22 cellular contexts compared by ENCODE assay signal in the genomic region with DNA sequence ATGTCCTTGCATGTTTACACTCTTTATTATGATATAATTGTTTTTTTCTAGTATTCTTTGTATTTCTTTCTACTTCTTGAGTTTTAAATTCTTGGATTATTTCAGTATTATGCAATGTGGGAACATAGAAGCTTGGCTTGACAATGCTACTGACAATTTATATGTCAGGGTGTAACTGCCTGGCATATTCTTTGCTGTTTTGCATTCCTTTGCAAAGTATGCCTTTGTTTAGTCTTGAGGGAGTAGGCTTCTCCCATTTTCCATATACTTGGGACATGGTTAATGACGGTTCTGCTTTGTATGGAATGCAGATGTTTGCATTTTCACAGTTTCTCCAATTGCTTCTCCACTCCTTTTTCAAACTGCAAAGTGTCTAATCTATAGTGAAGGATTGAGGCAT.
A peak's percentile ranks its signal among the peaks of the same experiment; 100 is the strongest.
DNase-seq lines count a peak whose midpoint lies in the region; ATAC-seq and TF ChIP-seq lines count a peak whose summit lies in the region.
"Had no signal": no experiment of that assay in that cellular context is flagged by ENCODE, and none has a peak within 500 bp of the region (broad histone marks: within the 10 kb centered on the region; RNA-seq: fewer than 3 reads in every experiment).

No MANE protein-coding gene starts in this region.

- H3K9ac ChIP-seq in HUES64 (ENCODE audit: low read depth, low read length) (no peak overlapping the region), adipocyte (ENCODE audit: low read length) (no peak overlapping the region)
- H3K9ac ChIP-seq: BLaER1 had no signal

- ATAC-seq in HG03565 (IDR thresholded peaks at IDR 0.05; ENCODE audit: unreplicated experiment): no peak
- no peak for ATAC-seq in HG03442 (IDR thresholded peaks at IDR 0.05; ENCODE audit: unreplicated experiment)
- ATAC-seq: GM12878 had no signal

- DNase-seq in DMS114 treated with DMSO at 0.1 percent for 48 hours (lab: John Stamatoyannopoulos, UW; ENCODE audit: unreplicated experiment) (peak; percentile 65), adipocyte (ENCODE audit: low read depth) (peak; percentile 36), fibroblast of the aortic adventitia (ENCODE audit: low read depth) (peak; percentile 76), NCI-H2081 treated with DMSO at 0.1 percent for 48 hours (lab: John Stamatoyannopoulos, UW) (no peak), mucosa of gallbladder (ENCODE audit: low spot score) (no peak)
- DNase-seq: CD4-positive, CD25-positive, alpha-beta regulatory T cell; DMS53; Karpas-422; NCI-H1092; NCI-H1436; NCI-H187; NCI-H2171 treated with DMSO at 0.1 percent for 48 hours; NCI-H446; NCI-H524 treated with DMSO at 0.1 percent for 48 hours; Right ventricle myocardium superior; RPMI8226; SW 1271 had no signal

- H3K27ac ChIP-seq in HUES64 (ENCODE audit: low read depth, low read length): 0 out of 2 replicates have a peak overlapping the region, but pooled peaks have one; percentile 25
- H3K27ac ChIP-seq: BLaER1 had no signal

- H3K4me3 ChIP-seq in HUES64 (ENCODE audit: low read length): no peak overlapping the region
- no peak overlapping the region for H3K4me3 ChIP-seq in adipocyte (ENCODE audit: low read length)
- H3K4me3 ChIP-seq in fibroblast of the aortic adventitia (ENCODE audit: low read depth, low read length): no peak overlapping the region
- H3K4me3 ChIP-seq: BLaER1, GM12878 had no signal

- no peaks in the 10 kb centered on the region for H3K36me3 ChIP-seq in HUES64 (ENCODE audit: insufficient read depth, low read length)
- no peaks in the 10 kb centered on the region for H3K36me3 ChIP-seq in adipocyte (ENCODE audit: control insufficient read depth, insufficient read depth, low read length, severe bottlenecking)
- H3K36me3 ChIP-seq: BLaER1 had no signal

- H3K9me3 ChIP-seq in HUES64 (ENCODE audit: insufficient read depth, low read depth, low read length) (no peaks in the 10 kb centered on the region), adipocyte (ENCODE audit: control insufficient read depth, low read length) (no peaks in the 10 kb centered on the region)
- H3K9me3 ChIP-seq: BLaER1 had no signal

- TF ChIP-seq CTCF in fibroblast of the aortic adventitia (IDR thresholded peaks at IDR 0.05; ENCODE audit: insufficient read depth, low read length): no peak

- no CpG with 5 or more reads among the region's 1 CpG for WGBS in HUES64

- H3K27me3 ChIP-seq in HUES64 (ENCODE audit: insufficient read depth, low read length) (no peaks in the 10 kb centered on the region), adipocyte (replicated peaks; ENCODE audit: control insufficient read depth, insufficient read depth, low read length) (no peaks in the 10 kb centered on the region)
- H3K27me3 ChIP-seq: BLaER1 had no signal

- H3K4me1 ChIP-seq in HUES64 (ENCODE audit: insufficient read depth, low read length) (peaks cover 25% of the 10 kb centered on the region), adipocyte (ENCODE audit: control insufficient read depth, insufficient read depth, low read length) (peaks cover 21% of the 10 kb centered on the region)
- H3K4me1 ChIP-seq: BLaER1 had no signal

Comparison
In these comparisons a context has a peak if more than half of its experiments do, and no peak if none do; other contexts are left out.
1. DNase-seq: peak in DMS114 treated with DMSO at 0.1 percent for 48 hours (single experiment), adipocyte (single experiment) and fibroblast of the aortic adventitia (single experiment); none in NCI-H2081 treated with DMSO at 0.1 percent for 48 hours (single experiment) and mucosa of gallbladder (single experiment).